Comparison of ENCODE assay signal across 15 cellular contexts in the genomic region with DNA sequence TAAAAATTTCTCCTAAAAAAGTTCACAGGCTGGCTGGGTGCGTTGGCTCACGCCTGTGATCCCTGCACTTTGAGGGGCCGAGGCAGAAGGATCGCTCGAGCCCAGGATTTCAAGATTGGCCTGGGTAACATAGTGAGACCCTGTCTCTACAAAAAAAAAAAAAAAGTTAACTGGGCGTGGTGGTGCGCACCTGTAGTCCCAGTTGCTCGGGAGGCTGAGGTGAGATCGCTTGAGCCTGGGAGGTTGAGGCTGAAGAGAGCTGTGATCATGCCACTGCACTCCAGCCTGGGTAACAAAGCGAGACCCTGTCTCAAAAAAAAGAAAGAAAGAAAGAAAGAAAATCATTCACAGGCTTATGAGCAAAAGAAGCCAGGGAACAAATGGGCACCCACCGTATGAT.
DNase-seq lines count a peak whose midpoint lies in the region; ATAC-seq and TF ChIP-seq lines count a peak whose summit lies in the region.
"Had no signal": no experiment of that assay in that cellular context is flagged by ENCODE, and none has a peak within 500 bp of the region (broad histone marks: within the 10 kb centered on the region; RNA-seq: fewer than 3 reads in every experiment).

No MANE protein-coding gene starts in this region.

- CTCF ChIA-PET in RWPE1 (lab: Yijun Ruan, JAX) = interaction anchor here (0.6 to 0.7 kb wide), 3 partner anchors 18 to 38 kb away, joined by 3 read pairs; no protein-coding TSS in a partner anchor

- no peaks in the 10 kb centered on the region for H3K36me3 ChIP-seq in hepatocyte (replicated peaks; ENCODE audit: insufficient read depth, low read depth)
- H3K36me3 ChIP-seq in uterus = no peaks in the 10 kb centered on the region

- H3K4me1 ChIP-seq in hepatocyte (ENCODE audit: insufficient read depth) (peaks cover 28% of the 10 kb centered on the region), uterus (peaks cover 8 to 13% of the 10 kb centered on the region in 2 donors)

- H3K4me3 ChIP-seq in hepatocyte (no peak overlapping the region), uterus (no peak overlapping the region)
- H3K4me3 ChIP-seq: GM12878 had no signal

- no peaks in the 10 kb centered on the region for H3K9me3 Mint-ChIP-seq in mesothelial cell of epicardium
- H3K9me3 Mint-ChIP-seq: CD4-positive, alpha-beta memory T cell; H9 had no signal

- WGBS in hepatocyte (ENCODE audit: low lambda C conversion rate, missing lambda C conversion rate) = 98% methylated on average over 11 of the region's 11 CpGs

- no peak for TF ChIP-seq POLR2A in uterus (IDR thresholded peaks at IDR 0.05)

- H3K79me2 ChIP-seq in hepatocyte = no peaks in the 10 kb centered on the region

- no peaks in the 10 kb centered on the region for H3K27me3 Mint-ChIP-seq in mesothelial cell of epicardium (ENCODE audit: low read depth)
- H3K27me3 Mint-ChIP-seq: CD4-positive, alpha-beta memory T cell had no signal

- H3K4me3 Mint-ChIP-seq in mesothelial cell of epicardium = no peak overlapping the region
- H3K4me3 Mint-ChIP-seq: CD4-positive, alpha-beta memory T cell; H9 had no signal

- POLR2A ChIA-PET in RWPE1 (lab: Yijun Ruan, JAX; ENCODE audit: low non-redundant PET) = interaction anchor here (1.0 kb wide), 1 partner anchor 27 kb away, joined by 3 read pairs; no protein-coding TSS in a partner anchor

- no peak for DNase-seq in RWPE1 (ENCODE audit: low spot score)
- no peak for DNase-seq in hepatocyte (ENCODE audit: low spot score)
- no peak for DNase-seq in mesothelial cell of epicardium (ENCODE audit: low spot score in 2 of 2, unreplicated experiment in 2 of 2)
- DNase-seq in uterus = no peak
- no peak for DNase-seq in epidermal melanocyte (ENCODE audit: insufficient read length, low spot score)
- DNase-seq in Kasumi-1 (lab: John Stamatoyannopoulos, UW) = no peak
- DNase-seq: ACHN; C1 segment of cervical spinal cord; CD4-positive, alpha-beta memory T cell; DMS79; GOT3; H9; IMR-90 had no signal

- peak overlapping the region; percentile 39; the same call in 1 of the 2 replicates for H3K27ac ChIP-seq in RWPE1
- H3K27ac ChIP-seq in hepatocyte = peak overlapping the region; percentile 42
- peak overlapping the region; percentile 68 to 69 for H3K27ac ChIP-seq in uterus

- no peak for ATAC-seq in GM21717 (IDR thresholded peaks at IDR 0.05; ENCODE audit: unreplicated experiment)
- ATAC-seq: GM12878 had no signal

- intact Hi-C loops in uterus (cut with DNase I; ENCODE audit: low total_unique reads) = no loop called here

- H3K27me3 ChIP-seq in hepatocyte (no peaks in the 10 kb centered on the region), uterus (no peaks in the 10 kb centered on the region)

- H3K27ac Mint-ChIP-seq in mesothelial cell of epicardium = peak overlapping the region; percentile 84

- no peak overlapping the region for H2AFZ ChIP-seq in hepatocyte

- H3K36me3 Mint-ChIP-seq in mesothelial cell of epicardium = no peaks in the 10 kb centered on the region
- H3K36me3 Mint-ChIP-seq: CD4-positive, alpha-beta memory T cell had no signal

- peaks cover 31% of the 10 kb centered on the region for H3K4me1 Mint-ChIP-seq in mesothelial cell of epicardium

- no peaks in the 10 kb centered on the region for H4K20me1 ChIP-seq in hepatocyte (ENCODE audit: insufficient read depth, poor library complexity, severe bottlenecking)

- no peak overlapping the region for H3K4me2 ChIP-seq in hepatocyte

- no peaks in the 10 kb centered on the region for H3K9me3 ChIP-seq in hepatocyte (ENCODE audit: low read depth)
- no peaks in the 10 kb centered on the region for H3K9me3 ChIP-seq in uterus

- no peaks in the 10 kb centered on the region for H3K9me2 ChIP-seq in hepatocyte (replicated peaks; ENCODE audit: insufficient read depth)

- TF ChIP-seq CTCF in RWPE1 (conservative IDR thresholded peaks at IDR 0.05; ENCODE audit: low read depth) (no peak), hepatocyte (IDR thresholded peaks at IDR 0.05; ENCODE audit: poor library complexity) (no peak), mesothelial cell of epicardium (IDR thresholded peaks at IDR 0.05; ENCODE audit: unreplicated experiment) (no peak), uterus (IDR thresholded peaks at IDR 0.05) (no peak)
